ENCODE assay signal across 27 cellular contexts in genomic region chr1:229860926-229861325, GRCh38.
"Had no signal": no experiment of that assay in that cellular context is flagged by ENCODE, and none has a peak within 500 bp of the region (broad histone marks: within the 10 kb centered on the region; RNA-seq: fewer than 3 reads in every experiment).

No MANE protein-coding gene starts in this region.

- ATAC-seq: activated CD4-positive, alpha-beta T cell treated with anti-CD3 and anti-CD28 coated beads for 36 hours; activated CD8-positive, alpha-beta T cell treated with anti-CD3 and anti-CD28 coated beads for 36 hours; activated T-cell treated with anti-CD3 and anti-CD28 coated beads, Interleukin-2, amount 50 U/mL, for 72 hours had no signal

- H3K4me1 ChIP-seq: adrenal gland, breast epithelium, Peyer's patch, SJCRH30 had no signal

- DNase-seq: activated CD4-positive, alpha-beta T cell treated with anti-CD3 and anti-CD28 coated beads for 36 hours; activated CD4-positive, alpha-beta T cell treated with anti-CD3 and anti-CD28 coated beads, Interleukin-2, amount 50 U/mL, for 1 hour; activated CD8-positive, alpha-beta memory T cell treated with anti-CD3 and anti-CD28 coated beads, Interleukin-2, amount 50 U/mL, for 4 hours; activated CD8-positive, alpha-beta T cell treated with anti-CD3 and anti-CD28 coated beads for 36 hours; activated naive CD4-positive, alpha-beta T cell treated with anti-CD3 and anti-CD28 coated beads, Interleukin-2, amount 50 U/mL, for 16 hours; activated naive CD8-positive, alpha-beta T cell treated with anti-CD3 and anti-CD28 coated beads, Interleukin-2, amount 10 ng/mL, durations not matched to agents 7 days and 5 days; activated T-cell treated with anti-CD3 and anti-CD28 coated beads, Interleukin-2, amount 50 U/mL, for 72 hours; adrenal gland; anterior cingulate cortex; caudate nucleus; KG1; NCI-H1092; NCI-H1417; NCI-H1930; NCI-H2171 treated with DMSO at 0.1 percent for 48 hours; NCI-H226; NCI-H526; NCI-H774; NK-92 treated with Interleukin-12 subunit alpha and Interleukin-12 subunit beta, amount 100 ng/mL, for 24 hours; Peyer's patch; Right ventricle myocardium superior; T-helper 1 cell; WERI-Rb-1 had no signal

- H3K4me2 ChIP-seq: SK-N-SH had no signal

- H3K4me3 ChIP-seq: adrenal gland, breast epithelium, Peyer's patch, SJCRH30 had no signal

- H3K27ac ChIP-seq: adrenal gland, breast epithelium, Peyer's patch, RWPE1, SJCRH30, WERI-Rb-1 had no signal

- H3K9me3 ChIP-seq: adrenal gland, breast epithelium, Peyer's patch, SJCRH30, SK-N-SH had no signal

- H3K9ac ChIP-seq: SK-N-SH had no signal

- H3K36me3 ChIP-seq: adrenal gland, breast epithelium, Peyer's patch, SJCRH30, WERI-Rb-1 had no signal

- H3K27me3 ChIP-seq: adrenal gland, breast epithelium, Peyer's patch, SJCRH30 had no signal
